9 cellular contexts compared by ENCODE assay signal in genomic region chr12:128817115-128818015, GRCh38. TPM values are rescaled to one million over a fixed set of nuclear protein-coding genes. Genes with fewer than 3 reads are reported as not detected.
A peak's percentile ranks its signal among the peaks of the same experiment; 100 is the strongest.
DNase-seq lines count a peak whose midpoint lies in the region; ATAC-seq and TF ChIP-seq lines count a peak whose summit lies in the region.
"Had no signal": no experiment of that assay in that cellular context is flagged by ENCODE, and none has a peak within 500 bp of the region (broad histone marks: within the 10 kb centered on the region; RNA-seq: fewer than 3 reads in every experiment).

No MANE protein-coding gene starts in this region.

- CTCF ChIA-PET in activated B cell treated with CpG ODN at 0.5 μM for 24 hours (lab: Charles Lee) = interaction anchor here (0.9 kb wide), 1 partner anchor 12 kb away, joined by 4 read pairs; no protein-coding TSS in a partner anchor

- H3K4me1 ChIP-seq in smooth muscle cell (ENCODE audit: low read depth) = peaks cover 18% of the 10 kb centered on the region

- H3F3A ChIP-seq in smooth muscle cell (ENCODE audit: low read depth) = no peaks in the 10 kb centered on the region

- no peaks in the 10 kb centered on the region for H3K36me3 ChIP-seq in smooth muscle cell (ENCODE audit: low read depth)

- H3K27me3 Mint-ChIP-seq in activated B cell treated with CpG ODN at 0.5 μM for 24 hours = no peaks in the 10 kb centered on the region

- peaks cover 93% of the 10 kb centered on the region for H3K79me2 ChIP-seq in smooth muscle cell (ENCODE audit: low read depth)

- intact Hi-C loops in activated B cell treated with CpG ODN at 0.5 μM for 24 hours (cut with micrococcal nuclease) (loop anchor here (1.0 kb wide), 1 partner anchor 7 kb away; no protein-coding TSS in a partner anchor), left cardiac atrium (cut with DNase I) (no loop called here)

- H3K27me3 ChIP-seq in smooth muscle cell (ENCODE audit: low read depth) = no peaks in the 10 kb centered on the region

- H3K27ac ChIP-seq in smooth muscle cell (ENCODE audit: low read depth) = peak overlapping the region; percentile 80
- H3K27ac ChIP-seq: HL-60 had no signal

- peaks cover 50% of the 10 kb centered on the region for H3K36me3 Mint-ChIP-seq in activated B cell treated with CpG ODN at 0.5 μM for 24 hours (ENCODE audit: low read depth)

- H3K4me3 ChIP-seq in smooth muscle cell = no peak overlapping the region

- H3K9me3 ChIP-seq in smooth muscle cell (replicated peaks; ENCODE audit: low read depth) = no peaks in the 10 kb centered on the region

- POLR2A ChIA-PET in activated B cell treated with CpG ODN at 0.5 μM for 24 hours (lab: Charles Lee) = interaction anchor here (0.8 to 1.4 kb wide), 6 partner anchors 12 to 28 kb away, joined by 3 to 16 read pairs (median 4); no protein-coding TSS in a partner anchor

- DNase-seq in Ammon's horn (ENCODE audit: low spot score) (peak; percentile 78), activated B cell treated with CpG ODN at 0.5 μM for 24 hours (no peak), left cardiac atrium (peak; percentile 60), smooth muscle cell (lab: John Stamatoyannopoulos, UW; ENCODE audit: unreplicated experiment) (no peak), ecto neural progenitor cell (ENCODE audit: low spot score) (no peak)
- no peak for DNase-seq in activated CD4-positive, CD25-positive, alpha-beta regulatory T cell (lab: John Stamatoyannopoulos, UW)

- H3K9me3 Mint-ChIP-seq in activated B cell treated with CpG ODN at 0.5 μM for 24 hours = no peaks in the 10 kb centered on the region

- no peak overlapping the region for H2AFZ ChIP-seq in smooth muscle cell (ENCODE audit: low read depth)

- peak overlapping the region; percentile 57 for H3K4me3 Mint-ChIP-seq in activated B cell treated with CpG ODN at 0.5 μM for 24 hours

- TF ChIP-seq CTCF in activated B cell treated with CpG ODN at 0.5 μM for 24 hours (IDR thresholded peaks at IDR 0.05) (no peak), smooth muscle cell (IDR thresholded peaks at IDR 0.05; ENCODE audit: borderline replicate concordance, insufficient read depth, poor library complexity, severe bottlenecking) (no peak)

- peak overlapping the region; percentile 41 for H3K9ac ChIP-seq in smooth muscle cell (ENCODE audit: low read depth)

- peaks cover 90% of the 10 kb centered on the region for H4K20me1 ChIP-seq in smooth muscle cell (ENCODE audit: low read depth)

- H3K4me1 Mint-ChIP-seq in activated B cell treated with CpG ODN at 0.5 μM for 24 hours = peaks cover 93% of the 10 kb centered on the region

- peak; percentile 50 for ATAC-seq in GM18909 (IDR thresholded peaks at IDR 0.05; ENCODE audit: poor library complexity, unreplicated experiment)
- peak; percentile 41 for ATAC-seq in HG03135 (IDR thresholded peaks at IDR 0.05; ENCODE audit: unreplicated experiment)
- no peak for ATAC-seq in activated B cell treated with CpG ODN at 0.5 μM for 24 hours (ENCODE audit: low read depth)
- ATAC-seq in left cardiac atrium = peak; percentile 83 to 85

- H3K4me2 ChIP-seq in smooth muscle cell = peak overlapping the region; percentile 10

- H3K27ac Mint-ChIP-seq in activated B cell treated with CpG ODN at 0.5 μM for 24 hours = peak overlapping the region; percentile 80

- 71% methylated on average over 8 of the region's 8 CpGs for WGBS in smooth muscle cell (ENCODE audit: low lambda C conversion rate)

RNA-seq across cellular contexts. Expression of gene SLC15A4, which starts 6.4 kb away (rescaled TPM):
- 48.5 and 54.0 TPM in 2 replicates for total RNA-seq in activated B cell treated with CpG ODN at 0.5 μM for 24 hours
- total RNA-seq in left cardiac atrium = 10 to 100 TPM; 15.6 to 16.2 TPM
- total RNA-seq in smooth muscle cell = 36.3 and 37.3 TPM in 2 replicates
- 35.0 and 38.2 TPM in 2 replicates for polyA plus RNA-seq in smooth muscle cell

RNA-seq across cellular contexts. Expression of gene GLT1D1, which starts 35.9 kb away (rescaled TPM):
- total RNA-seq in activated B cell treated with CpG ODN at 0.5 μM for 24 hours = not detected in 2 replicates
- under 1 TPM; 0.38 to 0.50 TPM for total RNA-seq in left cardiac atrium
- total RNA-seq in smooth muscle cell = 0.18 and 0.36 TPM in 2 replicates
- polyA plus RNA-seq in smooth muscle cell = 0.07 TPM in 1 of 2 replicates, not detected in the other

Comparison
In these comparisons a context has a peak if more than half of its experiments do, and no peak if none do; other contexts are left out.
1. DNase-seq: peak in Ammon's horn (single experiment) and left cardiac atrium (single experiment); none in activated B cell treated with CpG ODN at 0.5 μM for 24 hours (single experiment), smooth muscle cell (single experiment), ecto neural progenitor cell (single experiment) and activated CD4-positive, CD25-positive, alpha-beta regulatory T cell (0 of 4).